ENCODE assay signal across 9 cellular contexts in the genomic region with DNA sequence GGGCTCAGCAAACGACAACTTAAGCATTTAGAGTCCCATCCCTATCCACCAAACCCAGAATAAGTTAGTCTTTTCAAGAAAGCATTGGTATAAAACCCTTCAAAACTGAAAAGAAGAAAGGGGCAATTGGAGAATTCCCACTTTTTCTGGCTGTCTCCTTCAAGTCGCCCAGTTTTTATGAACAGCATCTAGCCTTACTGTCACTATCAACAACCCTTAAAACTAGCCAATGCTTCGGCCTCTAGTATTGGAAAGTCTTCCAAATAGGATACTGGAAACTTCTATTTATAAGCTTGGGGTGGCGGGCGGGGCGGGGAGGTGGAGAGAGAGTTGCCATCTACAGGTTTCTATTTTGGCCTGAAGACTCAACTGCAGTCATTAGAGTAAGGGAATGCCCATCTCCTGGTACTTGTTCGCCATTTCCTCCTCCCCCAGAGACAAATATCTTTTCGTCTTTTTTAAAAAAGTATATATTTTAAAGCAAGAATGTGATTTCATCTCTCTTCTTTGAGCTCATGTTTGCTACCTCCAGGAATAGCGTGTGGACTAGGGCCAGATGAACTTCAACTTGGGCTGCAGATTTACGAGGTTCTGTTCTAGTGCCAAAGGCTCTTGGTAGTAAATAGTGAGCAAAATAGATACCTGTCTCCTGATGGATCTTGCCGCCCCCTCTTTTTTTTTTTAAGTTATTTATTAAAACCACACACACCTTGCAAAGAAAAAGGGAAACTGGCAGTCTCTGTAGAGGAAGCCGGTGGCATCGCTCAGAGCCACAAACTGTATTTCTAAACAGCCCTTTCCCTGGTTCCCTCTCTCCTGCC. TPM values are rescaled to one million over a fixed set of nuclear protein-coding genes. Genes with fewer than 3 reads are reported as not detected.
DNase-seq lines count a peak whose midpoint lies in the region; ATAC-seq, FAIRE-seq and TF ChIP-seq lines count a peak whose summit lies in the region.
"Had no signal": no experiment of that assay in that cellular context is flagged by ENCODE, and none has a peak within 500 bp of the region (broad histone marks: within the 10 kb centered on the region; RNA-seq: fewer than 3 reads in every experiment).

No MANE protein-coding gene starts in this region.

- no peak for TF ChIP-seq CTCF in gastroesophageal sphincter (IDR thresholded peaks at IDR 0.05)
- no peak for TF ChIP-seq CTCF in retinal pigment epithelial cell (conservative IDR thresholded peaks at IDR 0.05; ENCODE audit: low read depth, low read length)

- peak overlapping the region; percentile 88 to 99 (median 96) for H3K27ac ChIP-seq in gastroesophageal sphincter

- H3K4me3 ChIP-seq in gastroesophageal sphincter: peak overlapping the region; percentile 61 to 68
- H3K4me3 ChIP-seq in retinal pigment epithelial cell (ENCODE audit: low read length): peak overlapping the region; percentile 81
- no peak overlapping the region for H3K4me3 ChIP-seq in HAP-1

- FAIRE-seq in urothelium cell line (lab: Jason Lieb, UNC): no peak
- FAIRE-seq: colon had no signal

- peak; percentile 67 for DNase-seq in Right ventricle myocardium inferior (ENCODE audit: missing footprints)
- no peak for DNase-seq in cardiac septum (ENCODE audit: low spot score)
- peak; percentile 49 to 54 for DNase-seq in activated T-cell treated with anti-CD3 and anti-CD28 coated beads, Interleukin-2, amount 50 U/mL, for 48 hours
- DNase-seq in retinal pigment epithelial cell (ENCODE audit: low read depth): no peak
- no peak for DNase-seq in HAP-1 (ENCODE audit: low spot score in 2 of 2)
- no peak for DNase-seq in urothelium cell line (ENCODE audit: low spot score)
- no peak for DNase-seq in AG08396 (ENCODE audit: low spot score)

- in situ Hi-C loops in HAP-1 (cut with MboI; ENCODE audit: low sequenced_read_pairs): loop anchor here (5.0 to 25.0 kb wide), 4 partner anchors 1020 to 1495 kb away; partner anchors contain the start of gene TPRG1

- peak; percentile 1 to 11 for TF ChIP-seq POLR2A in gastroesophageal sphincter (IDR thresholded peaks at IDR 0.05)

- WGBS in gastroesophageal sphincter (ENCODE audit: low coverage in 1 of 2), 2 donors: 20 to 27% methylated on average over 12 to 13 of the region's 13 CpGs

- no peak for TF ChIP-seq EP300 in gastroesophageal sphincter (IDR thresholded peaks at IDR 0.05)

- H3K27me3 ChIP-seq in gastroesophageal sphincter: no peaks in the 10 kb centered on the region
- no peaks in the 10 kb centered on the region for H3K27me3 ChIP-seq in HAP-1 (ENCODE audit: low read depth)

- H3K9me3 ChIP-seq in gastroesophageal sphincter (no peaks in the 10 kb centered on the region), HAP-1 (no peaks in the 10 kb centered on the region)

- H3K36me3 ChIP-seq in gastroesophageal sphincter: no peaks in the 10 kb centered on the region
- H3K36me3 ChIP-seq in HAP-1 (replicated peaks): no peaks in the 10 kb centered on the region

- no peak for ATAC-seq in Right ventricle myocardium inferior
- no peak for ATAC-seq in gastroesophageal sphincter

- H3K4me1 ChIP-seq in gastroesophageal sphincter: peaks cover 0 to 56% (median 3%) of the 10 kb centered on the region in 3 donors
- peaks cover 35% of the 10 kb centered on the region for H3K4me1 ChIP-seq in HAP-1

- intact Hi-C loops in Right ventricle myocardium inferior (cut with DNase I): loop anchor here (2.0 to 10.0 kb wide), 7 partner anchors 294 to 842 kb away; no protein-coding TSS in a partner anchor
- intact Hi-C loops in cardiac septum (cut with DNase I): loop anchor here (5.0 kb wide), 3 partner anchors 525 to 940 kb away; no protein-coding TSS in a partner anchor

RNA-seq across cellular contexts. Expression of gene BCL6, which starts 2.7 kb away (rescaled TPM):
- total RNA-seq in Right ventricle myocardium inferior (95.5 TPM), cardiac septum (67.4 TPM), gastroesophageal sphincter (100 to 1,000 TPM in 3 of 4 donors, 10 to 100 TPM in 1; 60.0 to 146 (median 115) TPM)

RNA-seq across cellular contexts. Expression of gene RTP2, which starts 40.2 kb away (rescaled TPM):
- total RNA-seq in Right ventricle myocardium inferior (not detected), cardiac septum (not detected), gastroesophageal sphincter (not detected)

Comparison
In these comparisons a context has a peak if more than half of its experiments do, and no peak if none do; other contexts are left out.
1. DNase-seq: peak in Right ventricle myocardium inferior (single experiment) and activated T-cell treated with anti-CD3 and anti-CD28 coated beads, Interleukin-2, amount 50 U/mL, for 48 hours (2 of 2); none in cardiac septum (single experiment), retinal pigment epithelial cell (single experiment), HAP-1 (0 of 2), urothelium cell line (single experiment) and AG08396 (single experiment).